15 cellular contexts compared by ENCODE assay signal in the genomic region with DNA sequence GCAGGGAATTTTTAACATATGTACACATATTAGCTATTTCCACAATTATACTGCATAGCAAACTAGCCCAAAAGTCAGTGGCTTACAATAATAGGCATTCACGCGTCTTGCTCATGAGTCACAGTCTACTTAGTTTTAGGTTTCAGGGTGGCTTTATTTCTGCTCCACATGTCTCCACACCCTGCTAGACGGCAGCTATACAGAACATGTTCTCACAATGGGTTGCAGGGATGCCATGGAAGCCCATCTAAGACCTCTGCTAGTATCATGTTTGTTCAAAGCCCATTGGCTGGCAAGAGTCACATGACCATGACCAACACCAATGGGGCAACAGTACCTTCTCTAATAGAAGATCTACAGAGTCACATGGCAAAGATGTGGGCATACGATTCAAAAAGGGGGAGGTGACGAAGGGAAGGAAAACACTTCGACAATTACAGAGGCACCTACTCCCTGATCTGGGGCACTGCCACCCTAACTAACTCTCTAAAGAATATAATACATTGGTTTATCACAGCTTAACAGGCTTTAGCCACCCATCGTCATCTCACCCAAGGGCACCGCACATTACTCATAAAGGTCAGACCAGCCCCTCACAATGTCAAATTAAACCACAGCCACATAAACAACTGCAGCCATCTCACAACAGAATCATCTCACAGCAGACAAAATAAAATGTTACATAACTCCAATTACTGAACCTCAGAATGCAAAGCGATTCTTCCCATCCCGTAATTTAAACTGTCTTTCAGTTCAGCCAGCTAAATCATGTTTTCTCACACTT.
DNase-seq lines count a peak whose midpoint lies in the region; ATAC-seq and TF ChIP-seq lines count a peak whose summit lies in the region.
"Had no signal": no experiment of that assay in that cellular context is flagged by ENCODE, and none has a peak within 500 bp of the region (broad histone marks: within the 10 kb centered on the region; RNA-seq: fewer than 3 reads in every experiment).

No MANE protein-coding gene starts in this region.

- peak overlapping the region; percentile 28; the same call in 1 of the 2 replicates for H3K27ac ChIP-seq in ACC112 (ENCODE audit: low read depth, low read length)
- H3K27ac ChIP-seq in mammary epithelial cell (ENCODE audit: insufficient read depth, low read depth, low read length): no peak overlapping the region
- no peak overlapping the region for H3K27ac ChIP-seq in mesenchymal stem cell (ENCODE audit: low read length, poor library complexity, severe bottlenecking)
- H3K27ac ChIP-seq: foreskin keratinocyte, tibial artery had no signal

- H3K14ac ChIP-seq in mesenchymal stem cell (ENCODE audit: low read length in 2 of 2): no peak overlapping the region

- CTCF ChIA-PET in mammary epithelial cell (lab: Charles Lee; ENCODE audit: low non-redundant PET): no interaction called here

- H3K4me1 ChIP-seq in ACC112 (ENCODE audit: control insufficient read depth, insufficient read depth, low read length, unreplicated experiment) (peaks cover 24% of the 10 kb centered on the region), mammary epithelial cell (ENCODE audit: insufficient read depth, low read length) (no peaks in the 10 kb centered on the region), mesenchymal stem cell (ENCODE audit: control insufficient read depth, insufficient read depth, low read depth, low read length) (no peaks in the 10 kb centered on the region)
- H3K4me1 ChIP-seq: foreskin keratinocyte, tibial artery had no signal

- no peak overlapping the region for H3K9ac ChIP-seq in mammary epithelial cell (ENCODE audit: insufficient read depth, low read length)
- no peak overlapping the region for H3K9ac ChIP-seq in mesenchymal stem cell (ENCODE audit: low read length)

- H3K9me3 ChIP-seq in mammary epithelial cell (replicated peaks; ENCODE audit: insufficient read depth, low read length): no peaks in the 10 kb centered on the region
- no peaks in the 10 kb centered on the region for H3K9me3 ChIP-seq in mesenchymal stem cell (ENCODE audit: control insufficient read depth, low read length)
- H3K9me3 ChIP-seq: tibial artery had no signal

- H3K23ac ChIP-seq in mesenchymal stem cell (ENCODE audit: low read length in 2 of 2): no peak overlapping the region

- no peak overlapping the region for H4K8ac ChIP-seq in mesenchymal stem cell (ENCODE audit: low read length)

- H4K91ac ChIP-seq in mesenchymal stem cell (ENCODE audit: low read length): no peak overlapping the region

- 93% methylated on average over 10 of the region's 10 CpGs for WGBS in mammary epithelial cell (ENCODE audit: low coverage, missing lambda C conversion rate)
- 83% methylated on average over 10 of the region's 10 CpGs for WGBS in mesenchymal stem cell

- dilution Hi-C loops in mammary epithelial cell (cut with HindIII; ENCODE audit: low sequenced_read_pairs): no loop called here

- H3K36me3 ChIP-seq in ACC112 (ENCODE audit: insufficient read depth, low read length) (no peaks in the 10 kb centered on the region), mammary epithelial cell (ENCODE audit: insufficient read depth, low read length) (no peaks in the 10 kb centered on the region), mesenchymal stem cell (ENCODE audit: control insufficient read depth in 1 of 2, insufficient read depth in 2 of 2, low read depth in 1 of 2, low read length in 2 of 2) (no peaks in the 10 kb centered on the region)
- H3K36me3 ChIP-seq: tibial artery had no signal

- no peak overlapping the region for H2BK5ac ChIP-seq in mesenchymal stem cell (ENCODE audit: low read depth, low read length, poor library complexity, severe bottlenecking)

- ATAC-seq in HG02885 (IDR thresholded peaks at IDR 0.05; ENCODE audit: poor library complexity, unreplicated experiment): no peak
- no peak for ATAC-seq in GM18502 (IDR thresholded peaks at IDR 0.05; ENCODE audit: poor library complexity, unreplicated experiment)
- ATAC-seq: foreskin keratinocyte, right cardiac atrium had no signal

- in situ Hi-C loops in mammary epithelial cell (cut with MboI; ENCODE audit: low sequenced_read_pairs in 2 of 2): no loop called here

- BruUV-seq in mammary epithelial cell (replicated peaks; lab: Mats Ljungman, UMichigan): no TSS peak

- H3K4me2 ChIP-seq in mammary epithelial cell (ENCODE audit: insufficient read depth, low read depth, low read length) (no peak overlapping the region), mesenchymal stem cell (ENCODE audit: low read length, poor library complexity, severe bottlenecking) (no peak overlapping the region)

- no peak overlapping the region for H2AK5ac ChIP-seq in mesenchymal stem cell (ENCODE audit: low read length, severe bottlenecking)

- no peaks in the 10 kb centered on the region for H3K79me2 ChIP-seq in ACC112 (ENCODE audit: control insufficient read depth, insufficient read depth, low read length, unreplicated experiment)
- no peaks in the 10 kb centered on the region for H3K79me2 ChIP-seq in mammary epithelial cell (ENCODE audit: insufficient read depth, low read length)

- intact Hi-C loops in mammary epithelial cell (cut with micrococcal nuclease): no loop called here

- no peaks in the 10 kb centered on the region for H3K79me1 ChIP-seq in mesenchymal stem cell (replicated peaks; ENCODE audit: low read length, poor library complexity, severe bottlenecking)

- H3K4ac ChIP-seq in mesenchymal stem cell (ENCODE audit: low read depth in 1 of 2, low read length in 2 of 2): no peak overlapping the region

- H2AFZ ChIP-seq in ACC112 (ENCODE audit: low read length, unreplicated experiment): no peak overlapping the region
- no peak overlapping the region for H2AFZ ChIP-seq in mammary epithelial cell (ENCODE audit: low read depth, low read length)
- no peak overlapping the region for H2AFZ ChIP-seq in mesenchymal stem cell (ENCODE audit: low read depth, low read length)

- DNase-seq in NCI-H146 treated with DMSO at 0.1 percent for 48 hours (lab: John Stamatoyannopoulos, UW; ENCODE audit: unreplicated experiment): peak; percentile 36
- DNase-seq in mammary epithelial cell: peak; percentile 41
- DNase-seq in mesenchymal stem cell: peak; percentile 52
- no peak for DNase-seq in NCI-H2107 (lab: John Stamatoyannopoulos, UW)
- no peak for DNase-seq in activated naive CD4-positive, alpha-beta T cell treated with anti-CD3 and anti-CD28 coated beads, Interleukin-2, amount 50 U/mL, for 16 hours
- DNase-seq: activated CD4-positive, CD25-positive, alpha-beta regulatory T cell treated with anti-CD3 and anti-CD28 coated beads, Interleukin-2, amount 50 U/mL, for 72 hours; activated T-cell treated with anti-CD3 and anti-CD28 coated beads for 4 hours; NCI-H82; right cardiac atrium; stimulated activated CD4-positive, alpha-beta T cell treated with anti-CD3 and anti-CD28 coated beads, Interleukin-4, amount 100 ng/mL, for 1 hour; tibial artery had no signal

- no peak overlapping the region for H2BK120ac ChIP-seq in mesenchymal stem cell (ENCODE audit: low read depth, low read length)

- H3K27me3 ChIP-seq in ACC112 (ENCODE audit: insufficient read depth, low read length): no peaks in the 10 kb centered on the region
- peaks cover 7% of the 10 kb centered on the region for H3K27me3 ChIP-seq in mammary epithelial cell (ENCODE audit: insufficient read depth, low read length)
- H3K27me3 ChIP-seq in mesenchymal stem cell (ENCODE audit: control insufficient read depth in 1 of 2, insufficient read depth in 1 of 2, low read length in 2 of 2): no peaks in the 10 kb centered on the region
- H3K27me3 ChIP-seq: foreskin keratinocyte had no signal

- H3K4me3 ChIP-seq in ACC112 (ENCODE audit: low read depth, low read length) (no peak overlapping the region; the same call in 1 of the 2 replicates), mammary epithelial cell (replicated peaks in 1 of 3; ENCODE audit: insufficient read depth in 1 of 3, low read depth in 2 of 3, low read length in 3 of 3) (no peak overlapping the region), mesenchymal stem cell (ENCODE audit: insufficient read depth in 1 of 2, low read depth in 1 of 2, low read length in 2 of 2) (no peak overlapping the region)
- H3K4me3 ChIP-seq: tibial artery had no signal

- H4K20me1 ChIP-seq in mammary epithelial cell (ENCODE audit: insufficient read depth, low read length): no peaks in the 10 kb centered on the region

- no peak overlapping the region for H3K18ac ChIP-seq in mesenchymal stem cell (ENCODE audit: low read depth in 1 of 2, low read length in 2 of 2)

- H2BK15ac ChIP-seq in mesenchymal stem cell (ENCODE audit: low read depth, poor library complexity, severe bottlenecking): no peak overlapping the region

- H2BK12ac ChIP-seq in mesenchymal stem cell (ENCODE audit: low read length in 2 of 2): no peak overlapping the region

- no peak for TF ChIP-seq CTCF in mammary epithelial cell (conservative IDR thresholded peaks at IDR 0.05 in 1 of 2, IDR thresholded peaks at IDR 0.05 in 1 of 2; ENCODE audit: extremely low read depth in 1 of 2, insufficient read depth in 1 of 2, low read depth in 1 of 2, low read length in 2 of 2)

Comparison
In these comparisons a context has a peak if more than half of its experiments do, and no peak if none do; other contexts are left out.
1. DNase-seq: peak in NCI-H146 treated with DMSO at 0.1 percent for 48 hours (single experiment), mammary epithelial cell (single experiment) and mesenchymal stem cell (single experiment); none in NCI-H2107 (single experiment) and activated naive CD4-positive, alpha-beta T cell treated with anti-CD3 and anti-CD28 coated beads, Interleukin-2, amount 50 U/mL, for 16 hours (single experiment).